ENCODE assay signal across 16 cellular contexts in the genomic region with DNA sequence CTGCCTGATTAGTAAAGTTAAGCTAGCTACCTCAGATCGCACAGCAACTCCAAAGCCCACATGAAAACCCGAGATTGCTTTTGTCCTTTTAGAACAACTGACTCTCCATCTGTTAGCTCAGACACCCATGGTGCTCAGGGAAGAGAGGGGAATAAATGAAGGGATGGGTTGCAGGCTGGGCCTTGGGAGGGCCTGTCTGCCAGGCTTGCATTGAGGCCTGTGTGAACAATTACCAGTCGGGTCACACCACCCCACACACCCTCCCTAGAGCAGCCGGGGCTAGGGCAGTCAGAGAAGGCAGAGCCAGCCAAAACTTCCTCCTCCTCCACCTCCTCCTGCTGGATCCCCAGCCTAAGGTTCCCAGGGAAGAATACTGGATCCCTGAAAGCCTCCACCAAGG. TPM values are rescaled to one million over a fixed set of nuclear protein-coding genes. Genes with fewer than 3 reads are reported as not detected.
DNase-seq lines count a peak whose midpoint lies in the region; ATAC-seq, FAIRE-seq and TF ChIP-seq lines count a peak whose summit lies in the region.
"Had no signal": no experiment of that assay in that cellular context is flagged by ENCODE, and none has a peak within 500 bp of the region (broad histone marks: within the 10 kb centered on the region; RNA-seq: fewer than 3 reads in every experiment).

No MANE protein-coding gene starts in this region.

- H3K9me3 Mint-ChIP-seq in chondrocyte (ENCODE audit: low read depth) (no peaks in the 10 kb centered on the region), nephron (no peaks in the 10 kb centered on the region)
- H3K9me3 Mint-ChIP-seq: activated naive CD4-positive, alpha-beta T cell treated with anti-CD3 and anti-CD28 coated beads, Interleukin-2, amount 50 U/mL, for 72 hours had no signal

- FAIRE-seq in D721Med (lab: Jason Lieb, UNC): no peak
- FAIRE-seq: endothelial cell of umbilical vein had no signal

- H3K4me3 Mint-ChIP-seq in chondrocyte (ENCODE audit: unreplicated experiment): no peak overlapping the region
- no peak overlapping the region for H3K4me3 Mint-ChIP-seq in nephron

- H3K36me3 Mint-ChIP-seq in chondrocyte (ENCODE audit: low read depth): peaks cover 16% of the 10 kb centered on the region
- peaks cover 6% of the 10 kb centered on the region for H3K36me3 Mint-ChIP-seq in nephron (ENCODE audit: low read depth)
- H3K36me3 Mint-ChIP-seq: activated naive CD4-positive, alpha-beta T cell treated with anti-CD3 and anti-CD28 coated beads, Interleukin-2, amount 50 U/mL, for 72 hours had no signal

- H3K4me1 Mint-ChIP-seq in chondrocyte (ENCODE audit: low read depth) (no peaks in the 10 kb centered on the region), nephron (peaks cover 26% of the 10 kb centered on the region)

- no peak overlapping the region for H3K27ac Mint-ChIP-seq in chondrocyte (ENCODE audit: unreplicated experiment)
- H3K27ac Mint-ChIP-seq in nephron: peak overlapping the region; percentile 72 to 88 (median 79)

- peak; percentile 60 for DNase-seq in cardiac septum (ENCODE audit: low spot score)
- DNase-seq in Right ventricle myocardium superior: no peak
- peak; percentile 59 for DNase-seq in chondrocyte (ENCODE audit: low spot score)
- no peak for DNase-seq in D721Med (ENCODE audit: insufficient read length, low spot score)
- DNase-seq in activated naive CD4-positive, alpha-beta T cell treated with Interleukin-2 at 50 U/mL for 16 hours: no peak
- DNase-seq in LoVo (ENCODE audit: low spot score): no peak
- DNase-seq: activated CD4-positive, CD25-positive, alpha-beta regulatory T cell; Caco-2; foreskin keratinocyte; NCI-H1092; stimulated activated CD4-positive, alpha-beta T cell treated with anti-CD3 and anti-CD28 coated beads, Interleukin-4, amount 100 ng/mL, for 4 hours; T-helper 1 cell had no signal

- H3K27me3 Mint-ChIP-seq in chondrocyte (ENCODE audit: low read depth) (no peaks in the 10 kb centered on the region), nephron (ENCODE audit: low read depth) (peaks cover 4% of the 10 kb centered on the region)

- TF ChIP-seq CTCF in chondrocyte (IDR thresholded peaks at IDR 0.05) (no peak), nephron (IDR thresholded peaks at IDR 0.05; ENCODE audit: unreplicated experiment in 3 of 3) (peak in 1 of 3 experiments; percentile 3), D721Med (IDR thresholded peaks at IDR 0.05; ENCODE audit: insufficient read depth, missing control alignments) (no peak)

- intact Hi-C loops in cardiac septum (cut with DNase I) (no loop called here), Right ventricle myocardium superior (cut with DNase I) (no loop called here)

- no peak for ATAC-seq in Right ventricle myocardium superior (ENCODE audit: poor library complexity)
- ATAC-seq in HG02588 (IDR thresholded peaks at IDR 0.05; ENCODE audit: unreplicated experiment): no peak
- ATAC-seq: activated naive CD4-positive, alpha-beta T cell treated with anti-CD3 and anti-CD28 coated beads, Interleukin-2, amount 50 U/mL, for 72 hours; foreskin keratinocyte had no signal

RNA-seq across cellular contexts. Expression of gene PRKAR2A, which starts 8.8 kb away (rescaled TPM):
- total RNA-seq in cardiac septum (48.1 TPM), Right ventricle myocardium superior (50.0 TPM), chondrocyte (66.5 to 75.5 TPM (median 73.3 TPM) in 3 replicates)

RNA-seq across cellular contexts. Expression of gene SLC25A20, which starts 42.2 kb away (rescaled TPM):
- total RNA-seq in cardiac septum (36.7 TPM), Right ventricle myocardium superior (140 TPM), chondrocyte (21.7 to 28.1 TPM (median 23.7 TPM) in 3 replicates)

Comparison
In these comparisons a context has a peak if more than half of its experiments do, and no peak if none do; other contexts are left out.
1. DNase-seq: peak in cardiac septum (single experiment) and chondrocyte (single experiment); none in Right ventricle myocardium superior (single experiment), D721Med (single experiment), activated naive CD4-positive, alpha-beta T cell treated with Interleukin-2 at 50 U/mL for 16 hours (single experiment) and LoVo (single experiment).